ENCODE assay signal across 1 cellular context in genomic region chr6:20724443-20724842, GRCh38.
TF ChIP-seq lines count a peak whose summit lies in the region.

No MANE protein-coding gene starts in this region.

TF ChIP-seq in GM23338, 12 proteins besides CTCF, POLR2A, EP300 and RAD21 (continued from another document):
- no peak for TF ChIP-seq ZNF462 (CRISPR knock-in tag; IDR thresholded peaks at IDR 0.05)
- TF ChIP-seq REST (IDR thresholded peaks at IDR 0.05; ENCODE audit: unreplicated experiment) = no peak
TF ChIP-seq in GM23338: peak in this region for 0.
